8 cellular contexts compared by ENCODE assay signal in genomic region chr13:114118086-114118762, GRCh38. TPM values are rescaled to one million over a fixed set of nuclear protein-coding genes. Genes with fewer than 3 reads are reported as not detected.
DNase-seq lines count a peak whose midpoint lies in the region; ATAC-seq and TF ChIP-seq lines count a peak whose summit lies in the region.

No MANE protein-coding gene starts in this region.

- WGBS in gastroesophageal sphincter (ENCODE audit: low coverage in 1 of 2), 2 donors: 45 to 50% methylated on average over 7 to 8 of the region's 11 CpGs

- no peak overlapping the region for H3K4me3 ChIP-seq in RWPE2 (ENCODE audit: severe bottlenecking)
- no peak overlapping the region for H3K4me3 ChIP-seq in gastroesophageal sphincter
- H3K4me3 ChIP-seq in gastrocnemius medialis: no peak overlapping the region

- H3K27ac ChIP-seq in RWPE2 (ENCODE audit: poor library complexity, severe bottlenecking) (peak overlapping the region; percentile 97), gastroesophageal sphincter (peak overlapping the region; percentile 11 to 86 (median 76)), gastrocnemius medialis (peak overlapping the region; percentile 37 to 62 (median 50))

- H3K4me1 ChIP-seq in RWPE2 (ENCODE audit: insufficient read depth, poor library complexity, severe bottlenecking) (peaks cover 23% of the 10 kb centered on the region), gastroesophageal sphincter (peaks cover 0 to 66% (median 11%) of the 10 kb centered on the region in 3 donors), gastrocnemius medialis (peaks cover 25 to 48% of the 10 kb centered on the region in 2 donors)

- no peak for TF ChIP-seq EP300 in gastroesophageal sphincter (IDR thresholded peaks at IDR 0.05)

- H3K36me3 ChIP-seq in RWPE2 (ENCODE audit: low read depth) (no peaks in the 10 kb centered on the region), gastroesophageal sphincter (peaks cover 0 to 12% of the 10 kb centered on the region in 2 donors), gastrocnemius medialis (no peaks in the 10 kb centered on the region)

- DNase-seq in EL (peak; percentile 61), RWPE2 (ENCODE audit: low spot score) (no peak), gastrocnemius medialis (no peak), NCI-H82 treated with DMSO at 0.1 percent for 48 hours (lab: John Stamatoyannopoulos, UW; ENCODE audit: unreplicated experiment) (no peak), RPMI8226 (no peak), omental fat pad (ENCODE audit: low spot score) (no peak)
- DNase-seq in stimulated activated CD4-positive, alpha-beta T cell treated with anti-CD3 and anti-CD28 coated beads, Interleukin-2, amount 100 ng/mL, for 24 hours: no peak

- TF ChIP-seq POLR2A in gastroesophageal sphincter (IDR thresholded peaks at IDR 0.05): no peak
- no peak for TF ChIP-seq POLR2A in gastrocnemius medialis (IDR thresholded peaks at IDR 0.05)

- TF ChIP-seq CTCF in RWPE2 (IDR thresholded peaks at IDR 0.05; ENCODE audit: poor library complexity, severe bottlenecking) (no peak), gastroesophageal sphincter (IDR thresholded peaks at IDR 0.05) (no peak), gastrocnemius medialis (IDR thresholded peaks at IDR 0.05 in 4 of 5, conservative IDR thresholded peaks at IDR 0.05 in 1 of 5) (no peak), omental fat pad (IDR thresholded peaks at IDR 0.05) (no peak)

- ATAC-seq in RWPE2 (ENCODE audit: low read depth) (no peak), gastroesophageal sphincter (no peak), gastrocnemius medialis (no peak), omental fat pad (ENCODE audit: low FRiP score) (no peak)

- intact Hi-C loops in gastrocnemius medialis (cut with DNase I; ENCODE audit: low total_unique reads): no loop called here

- in situ Hi-C loops in gastrocnemius medialis (cut with MboI; ENCODE audit: low sequenced_read_pairs in 4 of 4): no loop called here

- H3K9me3 ChIP-seq in RWPE2 (ENCODE audit: severe bottlenecking) (no peaks in the 10 kb centered on the region), gastroesophageal sphincter (no peaks in the 10 kb centered on the region), gastrocnemius medialis (no peaks in the 10 kb centered on the region)

- no peaks in the 10 kb centered on the region for H3K27me3 ChIP-seq in RWPE2 (ENCODE audit: insufficient read depth, poor library complexity, severe bottlenecking)
- no peaks in the 10 kb centered on the region for H3K27me3 ChIP-seq in gastroesophageal sphincter
- H3K27me3 ChIP-seq in gastrocnemius medialis: no peaks in the 10 kb centered on the region

RNA-seq across cellular contexts. Expression of gene RASA3, which starts 14.2 kb away (rescaled TPM):
- total RNA-seq in gastroesophageal sphincter (10 to 100 TPM; 25.0 to 43.1 (median 30.2) TPM), gastrocnemius medialis (10 to 100 TPM in 2 of 4 donors, 1 to 10 TPM in 2; 3.4 to 22.2 (median 10.8) TPM), omental fat pad (10 to 100 TPM; 28.1 to 73.4 (median 56.8) TPM)
